In the genomic region with DNA sequence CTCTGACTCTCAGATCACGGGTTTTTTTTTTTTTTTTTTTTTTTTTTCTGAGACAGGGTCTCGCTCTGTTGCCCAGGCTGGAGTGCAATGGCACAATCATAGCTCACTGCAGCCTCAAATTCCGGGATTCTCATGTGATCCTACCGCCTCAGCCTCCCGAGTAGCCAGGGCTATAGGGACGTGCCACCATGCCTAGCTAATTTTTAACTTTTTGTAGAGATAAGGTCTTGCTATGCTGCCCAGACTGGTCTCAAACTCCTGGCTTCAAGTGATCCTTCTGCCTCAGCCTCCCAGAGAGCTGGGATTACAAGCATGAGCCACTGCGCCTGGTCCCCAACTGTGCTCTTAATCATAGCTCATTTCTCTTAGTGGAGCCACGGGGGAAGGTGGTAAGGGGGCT, we compare ENCODE assay signal across 15 cellular contexts. TPM values are rescaled to one million over a fixed set of nuclear protein-coding genes. Genes with fewer than 3 reads are reported as not detected.
DNase-seq lines count a peak whose midpoint lies in the region; ATAC-seq and TF ChIP-seq lines count a peak whose summit lies in the region.
"Had no signal": no experiment of that assay in that cellular context is flagged by ENCODE, and none has a peak within 500 bp of the region (broad histone marks: within the 10 kb centered on the region; RNA-seq: fewer than 3 reads in every experiment).

No MANE protein-coding gene starts in this region.

- H3K27ac Mint-ChIP-seq in CD4-positive, alpha-beta T cell: peak overlapping the region; percentile 98
- peak overlapping the region; percentile 30 for H3K27ac Mint-ChIP-seq in dendritic cell treated with granulocyte-macrophage colony-stimulating factor and Interleukin-4, amounts not matched to agents 40 ng/mL and 50 ng/mL, for 4 days
- H3K27ac Mint-ChIP-seq: stimulated activated memory B cell treated with anti-CD40 and anti-IgM and Interleukin-4, amounts not matched to agents 10 μg/mL and 1 μg/mL and 100 μg/mL, for 72 hours had no signal

- H3K4me3 Mint-ChIP-seq in CD4-positive, alpha-beta T cell: no peak overlapping the region
- H3K4me3 Mint-ChIP-seq in dendritic cell treated with granulocyte-macrophage colony-stimulating factor and Interleukin-4, amounts not matched to agents 40 ng/mL and 50 ng/mL, for 4 days: no peak overlapping the region
- H3K4me3 Mint-ChIP-seq: stimulated activated memory B cell treated with anti-CD40 and anti-IgM and Interleukin-4, amounts not matched to agents 10 μg/mL and 1 μg/mL and 100 μg/mL, for 72 hours had no signal

- no peaks in the 10 kb centered on the region for H3K9me3 ChIP-seq in CD4-positive, alpha-beta T cell (ENCODE audit: control insufficient read depth, low read length)
- no peaks in the 10 kb centered on the region for H3K9me3 ChIP-seq in parathyroid adenoma (ENCODE audit: control insufficient read depth, low read length)
- no peaks in the 10 kb centered on the region for H3K9me3 ChIP-seq in MG63

- H3K4me2 ChIP-seq in parathyroid adenoma (ENCODE audit: low read length): no peak overlapping the region

- no peak for DNase-seq in CD4-positive, alpha-beta T cell
- DNase-seq in SIG-M5 treated with dmso at 0.1 percent for 504 hours (lab: John Stamatoyannopoulos, UW; ENCODE audit: unreplicated experiment): no peak
- DNase-seq in anterior cingulate cortex (lab: John Stamatoyannopoulos, UW): no peak
- DNase-seq in MG63: no peak
- DNase-seq: activated CD8-positive, alpha-beta memory T cell treated with anti-CD3 and anti-CD28 coated beads, Interleukin-2, amount 50 U/mL, for 4 hours; activated naive CD4-positive, alpha-beta T cell treated with Interleukin-2 at 50 U/mL for 16 hours; AML-193; DND-41; NCI-H524 treated with DMSO at 0.1 percent for 48 hours had no signal

- H3K27ac ChIP-seq in 22Rv1 (peak overlapping the region; percentile 29), parathyroid adenoma (peak overlapping the region; percentile 56)
- no peak overlapping the region for H3K27ac ChIP-seq in CD4-positive, alpha-beta T cell (ENCODE audit: low read depth, low read length)

- H3K4me1 Mint-ChIP-seq in CD4-positive, alpha-beta T cell (ENCODE audit: low read depth): peaks cover 68% of the 10 kb centered on the region
- H3K4me1 Mint-ChIP-seq in dendritic cell treated with granulocyte-macrophage colony-stimulating factor and Interleukin-4, amounts not matched to agents 40 ng/mL and 50 ng/mL, for 4 days (ENCODE audit: low read depth): peaks cover 55% of the 10 kb centered on the region

- intact Hi-C loops in CD4-positive, alpha-beta T cell (cut with DNase I, micrococcal nuclease): loop anchor here in 1 of 2 experiments (5.0 kb wide), 1 partner anchor 212 kb away; no protein-coding TSS in a partner anchor
- intact Hi-C loops in dendritic cell treated with granulocyte-macrophage colony-stimulating factor and Interleukin-4, amounts not matched to agents 40 ng/mL and 50 ng/mL, for 4 days (cut with micrococcal nuclease): no loop called here

- no peaks in the 10 kb centered on the region for H3K27me3 Mint-ChIP-seq in CD4-positive, alpha-beta T cell
- H3K27me3 Mint-ChIP-seq in dendritic cell treated with granulocyte-macrophage colony-stimulating factor and Interleukin-4, amounts not matched to agents 40 ng/mL and 50 ng/mL, for 4 days: peaks cover 6% of the 10 kb centered on the region

- no peak for TF ChIP-seq CTCF in 22Rv1 (IDR thresholded peaks at IDR 0.05)
- TF ChIP-seq CTCF in CD4-positive, alpha-beta T cell (IDR thresholded peaks at IDR 0.05): no peak
- TF ChIP-seq CTCF in parathyroid adenoma (IDR thresholded peaks at IDR 0.05): no peak

- no peaks in the 10 kb centered on the region for H3K9me3 Mint-ChIP-seq in CD4-positive, alpha-beta T cell
- no peaks in the 10 kb centered on the region for H3K9me3 Mint-ChIP-seq in dendritic cell treated with granulocyte-macrophage colony-stimulating factor and Interleukin-4, amounts not matched to agents 40 ng/mL and 50 ng/mL, for 4 days
- H3K9me3 Mint-ChIP-seq: stimulated activated memory B cell treated with anti-CD40 and anti-IgM and Interleukin-4, amounts not matched to agents 10 μg/mL and 1 μg/mL and 100 μg/mL, for 72 hours had no signal

- peaks cover 2% of the 10 kb centered on the region for H3K79me2 ChIP-seq in parathyroid adenoma

- no peaks in the 10 kb centered on the region for H3K27me3 ChIP-seq in CD4-positive, alpha-beta T cell (ENCODE audit: control insufficient read depth, insufficient read depth, low read length)
- no peaks in the 10 kb centered on the region for H3K27me3 ChIP-seq in parathyroid adenoma (ENCODE audit: control insufficient read depth, insufficient read depth, low read length)
- H3K27me3 ChIP-seq in MG63: no peaks in the 10 kb centered on the region

- ATAC-seq in CD4-positive, alpha-beta T cell (ENCODE audit: poor library complexity): no peak
- ATAC-seq: stimulated activated memory B cell treated with anti-CD40 and anti-IgM and Interleukin-4, amounts not matched to agents 10 μg/mL and 1 μg/mL and 100 μg/mL, for 72 hours had no signal

- H2AFZ ChIP-seq in parathyroid adenoma: no peak overlapping the region

- peaks cover 6% of the 10 kb centered on the region for H3K36me3 Mint-ChIP-seq in CD4-positive, alpha-beta T cell (ENCODE audit: low read depth)
- no peaks in the 10 kb centered on the region for H3K36me3 Mint-ChIP-seq in dendritic cell treated with granulocyte-macrophage colony-stimulating factor and Interleukin-4, amounts not matched to agents 40 ng/mL and 50 ng/mL, for 4 days (ENCODE audit: low read depth)
- H3K36me3 Mint-ChIP-seq: stimulated activated memory B cell treated with anti-CD40 and anti-IgM and Interleukin-4, amounts not matched to agents 10 μg/mL and 1 μg/mL and 100 μg/mL, for 72 hours had no signal

- CTCF ChIA-PET in CD4-positive, alpha-beta T cell (lab: Charles Lee): no interaction called here

- H3K4me3 ChIP-seq in parathyroid adenoma (ENCODE audit: low read depth, low read length) (no peak overlapping the region), MG63 (no peak overlapping the region)
- H3K4me3 ChIP-seq: lung had no signal

- no peaks in the 10 kb centered on the region for H3K36me3 ChIP-seq in parathyroid adenoma (ENCODE audit: control insufficient read depth, insufficient read depth, low read length)
- no peaks in the 10 kb centered on the region for H3K36me3 ChIP-seq in MG63

- H3K4me1 ChIP-seq in parathyroid adenoma: peaks cover 4% of the 10 kb centered on the region

- no peak overlapping the region for H3K9ac ChIP-seq in parathyroid adenoma

- POLR2A ChIA-PET in CD4-positive, alpha-beta T cell (lab: Charles Lee): interaction anchor here (1.7 to 10.3 kb wide), 3 partner anchors 8 to 16 kb away, joined by 5 to 205 read pairs (median 15); no protein-coding TSS in a partner anchor

RNA-seq across cellular contexts. Expression of a gene that starts 4.6 kb away (rescaled TPM):
- total RNA-seq in CD4-positive, alpha-beta T cell: 100 to 1,000 TPM; 221 to 229 TPM
- total RNA-seq in MG63 (2014; rRNA removed; shearing (Covaris generic); ENCODE audit: low replicate concordance): 28.2 and 32.1 TPM in 2 replicates

RNA-seq across cellular contexts. Expression of a gene that starts 31.5 kb away (rescaled TPM):
- 1 to 10 TPM; 6.8 to 8.9 TPM for total RNA-seq in CD4-positive, alpha-beta T cell
- 1.7 and 2.4 TPM in 2 replicates for total RNA-seq in MG63 (2014; rRNA removed; shearing (Covaris generic); ENCODE audit: low replicate concordance)

RNA-seq across cellular contexts. Expression of a gene that starts 34.7 kb away (rescaled TPM):
- 1 to 10 TPM; 1.4 to 2.3 TPM for total RNA-seq in CD4-positive, alpha-beta T cell
- total RNA-seq in MG63 (2014; rRNA removed; shearing (Covaris generic); ENCODE audit: low replicate concordance): 0.86 and 2.3 TPM in 2 replicates

RNA-seq across cellular contexts. Expression of a gene that starts 46.0 kb away (rescaled TPM):
- total RNA-seq in CD4-positive, alpha-beta T cell: not detected
- not detected in 2 replicates for total RNA-seq in MG63 (2014; rRNA removed; shearing (Covaris generic); ENCODE audit: low replicate concordance)
- total RNA-seq: bronchial epithelial cell had no signal
